Comparison of ENCODE assay signal across 9 cellular contexts in genomic region chr3:188664795-188665194, GRCh38.
DNase-seq lines count a peak whose midpoint lies in the region; ATAC-seq, FAIRE-seq and TF ChIP-seq lines count a peak whose summit lies in the region.
"Had no signal": no experiment of that assay in that cellular context is flagged by ENCODE, and none has a peak within 500 bp of the region (broad histone marks: within the 10 kb centered on the region; RNA-seq: fewer than 3 reads in every experiment).

No MANE protein-coding gene starts in this region.

- DNase-seq in GM10266 (ENCODE audit: extremely low spot score) (peak; percentile 18), HTR-8/SVneo (ENCODE audit: insufficient read length, low spot score) (peak; percentile 9), left colon (no peak), head of caudate nucleus (no peak)
- peak; percentile 22 for DNase-seq in activated CD4-positive, alpha-beta memory T cell treated with anti-CD3 and anti-CD28 coated beads for 36 hours
- DNase-seq in stimulated activated effector memory CD8-positive, alpha-beta T cell treated with anti-CD3 and anti-CD28 coated beads, Interleukin-12 subunit alpha, Interleukin-12 subunit beta, amount 100 ng/mL, for 72 hours (ENCODE audit: low spot score in 2 of 2): no peak
- no peak for DNase-seq in activated CD4-positive, alpha-beta T cell treated with anti-CD3 and anti-CD28 coated beads, Interleukin-2, amount 50 U/mL, for 1 hour
- DNase-seq: NCI-H748 treated with DMSO at 0.1 percent for 48 hours had no signal

- H3K4me1 Mint-ChIP-seq in activated CD4-positive, alpha-beta memory T cell treated with anti-CD3 and anti-CD28 coated beads for 36 hours (ENCODE audit: low read depth): peaks cover 16% of the 10 kb centered on the region
- peaks cover 14% of the 10 kb centered on the region for H3K4me1 Mint-ChIP-seq in stimulated activated effector memory CD8-positive, alpha-beta T cell treated with anti-CD3 and anti-CD28 coated beads, Interleukin-12 subunit alpha, Interleukin-12 subunit beta, amount 100 ng/mL, for 72 hours

- no peak overlapping the region for H3K4me3 Mint-ChIP-seq in activated CD4-positive, alpha-beta memory T cell treated with anti-CD3 and anti-CD28 coated beads for 36 hours
- H3K4me3 Mint-ChIP-seq in stimulated activated effector memory CD8-positive, alpha-beta T cell treated with anti-CD3 and anti-CD28 coated beads, Interleukin-12 subunit alpha, Interleukin-12 subunit beta, amount 100 ng/mL, for 72 hours: no peak overlapping the region

- peaks cover 4% of the 10 kb centered on the region for H3K9me3 Mint-ChIP-seq in activated CD4-positive, alpha-beta memory T cell treated with anti-CD3 and anti-CD28 coated beads for 36 hours
- H3K9me3 Mint-ChIP-seq in stimulated activated effector memory CD8-positive, alpha-beta T cell treated with anti-CD3 and anti-CD28 coated beads, Interleukin-12 subunit alpha, Interleukin-12 subunit beta, amount 100 ng/mL, for 72 hours: no peaks in the 10 kb centered on the region

- TF ChIP-seq CTCF in GM10266 (IDR thresholded peaks at IDR 0.05; ENCODE audit: control insufficient read depth, insufficient read depth, low read depth, missing control alignments): peak; percentile 36

- POLR2A ChIA-PET in activated CD4-positive, alpha-beta memory T cell treated with anti-CD3 and anti-CD28 coated beads for 36 hours (lab: Charles Lee): no interaction called here

- H3K27me3 Mint-ChIP-seq in activated CD4-positive, alpha-beta memory T cell treated with anti-CD3 and anti-CD28 coated beads for 36 hours: no peaks in the 10 kb centered on the region

- H3K36me3 Mint-ChIP-seq in activated CD4-positive, alpha-beta memory T cell treated with anti-CD3 and anti-CD28 coated beads for 36 hours: peaks cover 8% of the 10 kb centered on the region
- H3K36me3 Mint-ChIP-seq in stimulated activated effector memory CD8-positive, alpha-beta T cell treated with anti-CD3 and anti-CD28 coated beads, Interleukin-12 subunit alpha, Interleukin-12 subunit beta, amount 100 ng/mL, for 72 hours: no peaks in the 10 kb centered on the region

- FAIRE-seq in HTR-8/SVneo (lab: Jason Lieb, UNC): peak; percentile 46

- CTCF ChIA-PET in activated CD4-positive, alpha-beta memory T cell treated with anti-CD3 and anti-CD28 coated beads for 36 hours (lab: Charles Lee): interaction anchor here (0.7 kb wide), 1 partner anchor 439 kb away, joined by 3 read pairs; no protein-coding TSS in a partner anchor

- no peak overlapping the region for H3K27ac Mint-ChIP-seq in activated CD4-positive, alpha-beta memory T cell treated with anti-CD3 and anti-CD28 coated beads for 36 hours
- no peak overlapping the region for H3K27ac Mint-ChIP-seq in stimulated activated effector memory CD8-positive, alpha-beta T cell treated with anti-CD3 and anti-CD28 coated beads, Interleukin-12 subunit alpha, Interleukin-12 subunit beta, amount 100 ng/mL, for 72 hours

- ATAC-seq in left colon (peak; percentile 72), HG03354 (IDR thresholded peaks at IDR 0.05; ENCODE audit: poor library complexity, severe bottlenecking, unreplicated experiment) (no peak)
- no peak for ATAC-seq in stimulated activated effector memory CD8-positive, alpha-beta T cell treated with anti-CD3 and anti-CD28 coated beads, Interleukin-12 subunit alpha, Interleukin-12 subunit beta, amount 100 ng/mL, for 72 hours

- intact Hi-C loops in activated CD4-positive, alpha-beta memory T cell treated with anti-CD3 and anti-CD28 coated beads for 36 hours (cut with micrococcal nuclease): loop anchor here (2.0 kb wide), 1 partner anchor 924 kb away; no protein-coding TSS in a partner anchor
- intact Hi-C loops in left colon (cut with DNase I, micrococcal nuclease): no loop called here
- intact Hi-C loops in head of caudate nucleus (cut with DNase I): no loop called here

Comparison
In these comparisons a context has a peak if more than half of its experiments do, and no peak if none do; other contexts are left out.
1. DNase-seq: peak in GM10266 (single experiment), HTR-8/SVneo (single experiment) and activated CD4-positive, alpha-beta memory T cell treated with anti-CD3 and anti-CD28 coated beads for 36 hours (single experiment); none in left colon (0 of 2), stimulated activated effector memory CD8-positive, alpha-beta T cell treated with anti-CD3 and anti-CD28 coated beads, Interleukin-12 subunit alpha, Interleukin-12 subunit beta, amount 100 ng/mL, for 72 hours (0 of 2), activated CD4-positive, alpha-beta T cell treated with anti-CD3 and anti-CD28 coated beads, Interleukin-2, amount 50 U/mL, for 1 hour (single experiment) and head of caudate nucleus (0 of 42).